In the genomic region with DNA sequence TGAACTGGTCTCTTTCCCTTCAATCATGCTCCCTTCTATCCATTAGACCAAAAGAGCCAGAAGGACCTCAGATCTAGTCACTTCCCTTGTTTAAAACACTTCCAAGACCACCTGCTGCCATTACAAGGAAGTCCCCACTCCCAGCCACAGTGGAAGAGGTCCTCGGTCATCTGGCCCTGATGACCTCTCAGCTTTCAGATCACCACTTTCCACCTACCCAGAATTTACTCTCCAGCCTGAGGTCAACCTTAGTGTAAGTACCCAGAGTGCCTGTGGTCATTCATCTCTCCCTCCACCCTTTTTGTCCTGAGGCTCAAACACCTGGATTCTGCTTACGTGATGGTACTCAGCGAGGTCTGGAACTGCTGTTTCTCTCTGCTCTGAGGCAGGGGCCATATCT, we compare ENCODE assay signal across 22 cellular contexts.
A peak's percentile ranks its signal among the peaks of the same experiment; 100 is the strongest.
DNase-seq lines count a peak whose midpoint lies in the region; ATAC-seq and TF ChIP-seq lines count a peak whose summit lies in the region.
"Had no signal": no experiment of that assay in that cellular context is flagged by ENCODE, and none has a peak within 500 bp of the region (broad histone marks: within the 10 kb centered on the region; RNA-seq: fewer than 3 reads in every experiment).

No MANE protein-coding gene starts in this region.

- no peak overlapping the region for H3K4me2 ChIP-seq in H9 (ENCODE audit: insufficient read depth, insufficient read length, low read length)
- H3K4me2 ChIP-seq in neuronal stem cell (ENCODE audit: insufficient read depth, low read length, poor library complexity, severe bottlenecking), result no peak overlapping the region
- H3K4me2 ChIP-seq: A549; BLaER1 treated with 17β-estradiol and CSF1 and Interleukin-3, amounts not matched to agents 10 nM and 100 nM had no signal

- peaks cover 6 to 12% of the 10 kb centered on the region in 2 experiments for H3K9me3 Mint-ChIP-seq in H9
- H3K9me3 Mint-ChIP-seq: CD4-positive, alpha-beta T cell had no signal

- no peak overlapping the region for H2BK20ac ChIP-seq in H9 (ENCODE audit: low read depth, low read length, poor library complexity, severe bottlenecking)

- H3K27ac Mint-ChIP-seq in H9, result no peak overlapping the region; a peak in 1 of 7 replicates
- H3K27ac Mint-ChIP-seq: CD14-positive monocyte; CD4-positive, alpha-beta T cell; CD8-positive, alpha-beta memory T cell had no signal

- H3K4ac ChIP-seq in H9 (ENCODE audit: low read depth, low read length) (no peak overlapping the region), neuronal stem cell (ENCODE audit: low read length) (no peak overlapping the region)

- TF ChIP-seq CTCF in H9 (conservative IDR thresholded peaks at IDR 0.05) (no peak), coronary artery (IDR thresholded peaks at IDR 0.05) (no peak)

- no peak overlapping the region for H2BK120ac ChIP-seq in H9 (ENCODE audit: low read depth, low read length, poor library complexity, severe bottlenecking)
- no peak overlapping the region for H2BK120ac ChIP-seq in neuronal stem cell (ENCODE audit: low read depth, low read length)

- H3K27me3 Mint-ChIP-seq in H9 (ENCODE audit: low read depth), result peaks cover 35% of the 10 kb centered on the region

- no peak overlapping the region for H3K14ac ChIP-seq in H9 (ENCODE audit: insufficient read depth, low read length)
- no peak overlapping the region for H3K14ac ChIP-seq in neuronal stem cell (ENCODE audit: low read length)

- peaks cover 0 to 4% of the 10 kb centered on the region in 2 experiments; a peak in 1 of 4 replicates for H3K4me1 Mint-ChIP-seq in H9
- H3K4me1 Mint-ChIP-seq: CD8-positive, alpha-beta memory T cell had no signal

- H3K9ac ChIP-seq in H9 (ENCODE audit: extremely low read depth, insufficient read length, low read length) (no peak overlapping the region), neuronal stem cell (ENCODE audit: low read depth, low read length, poor library complexity) (no peak overlapping the region)
- H3K9ac ChIP-seq: BLaER1 treated with 17β-estradiol and CSF1 and Interleukin-3, amounts not matched to agents 10 nM and 100 nM; GM23248 had no signal

- no peak overlapping the region for H3K4me3 Mint-ChIP-seq in H9
- H3K4me3 Mint-ChIP-seq: CD4-positive, alpha-beta T cell; CD8-positive, alpha-beta memory T cell had no signal

- H2AK5ac ChIP-seq in H9 (ENCODE audit: insufficient read length, low read length) (no peak overlapping the region), neuronal stem cell (ENCODE audit: low read depth, low read length) (no peak overlapping the region)

- no peak overlapping the region for H4K5ac ChIP-seq in H9 (ENCODE audit: insufficient read length, low read depth, low read length)

- H3K4me3 ChIP-seq in coronary artery (no peak overlapping the region), neuronal stem cell (ENCODE audit: low read length in 2 of 2) (no peak overlapping the region)
- H3K4me3 ChIP-seq: A549; BLaER1 treated with 17β-estradiol and CSF1 and Interleukin-3, amounts not matched to agents 10 nM and 100 nM; GM23248 had no signal

- peak; percentile 11 for DNase-seq in H9
- peak; percentile 33 for DNase-seq in coronary artery (ENCODE audit: low spot score)
- DNase-seq in neuronal stem cell (ENCODE audit: low spot score), result no peak
- no peak for DNase-seq in NCI-H128 (lab: John Stamatoyannopoulos, UW; ENCODE audit: unreplicated experiment)
- DNase-seq: 8988T; ACHN; AML-193; BE2C; CD4-positive, alpha-beta T cell; CD8-positive, alpha-beta memory T cell; DMS 273 treated with DMSO at 0.1 percent for 48 hours; DMS79; EL; GF-D8; GM23248; H7 had no signal

- ATAC-seq in HG03520 (IDR thresholded peaks at IDR 0.05; ENCODE audit: unreplicated experiment), result no peak
- no peak for ATAC-seq in GM18519 (IDR thresholded peaks at IDR 0.05; ENCODE audit: low FRiP score, unreplicated experiment)
- ATAC-seq: A549, HCT116 had no signal

- no peak overlapping the region for H2AFZ ChIP-seq in H9 (ENCODE audit: low read length)
- no peak overlapping the region for H2AFZ ChIP-seq in neuronal stem cell (ENCODE audit: low read length)
- H2AFZ ChIP-seq: GM23248 had no signal

- H3K9me3 ChIP-seq in H9 (ENCODE audit: control insufficient read depth, low read depth, low read length) (peaks cover 6% of the 10 kb centered on the region), neuronal stem cell (replicated peaks in 1 of 2; ENCODE audit: control insufficient read depth in 2 of 2, insufficient read depth in 1 of 2, low read depth in 1 of 2, low read length in 2 of 2) (peaks cover 0 to 4% of the 10 kb centered on the region in 2 donors)
- H3K9me3 ChIP-seq: BE2C had no signal

- H3K4me1 ChIP-seq in H9 (ENCODE audit: insufficient read depth, low read length) (no peaks in the 10 kb centered on the region), neuronal stem cell (ENCODE audit: control insufficient read depth in 2 of 2, insufficient read depth in 1 of 2, low read depth in 1 of 2, low read length in 2 of 2) (peaks cover 0 to 2% of the 10 kb centered on the region in 2 donors)
- H3K4me1 ChIP-seq: A549, BE2C had no signal

- H4K91ac ChIP-seq in H9 (ENCODE audit: insufficient read length, low read depth, low read length), result no peak overlapping the region
- no peak overlapping the region for H4K91ac ChIP-seq in neuronal stem cell (ENCODE audit: low read depth, low read length, poor library complexity)

- H3K27ac ChIP-seq in H9 (ENCODE audit: insufficient read length, low read depth, low read length), result no peak overlapping the region
- no peak overlapping the region for H3K27ac ChIP-seq in coronary artery
- no peak overlapping the region for H3K27ac ChIP-seq in neuronal stem cell (replicated peaks; ENCODE audit: low read length)
- H3K27ac ChIP-seq: A549; BLaER1 treated with 17β-estradiol and CSF1 and Interleukin-3, amounts not matched to agents 10 nM and 100 nM; GM23248 had no signal

- no peak overlapping the region for H3K56ac ChIP-seq in H9 (ENCODE audit: insufficient read length, low read depth, low read length)

- H2BK5ac ChIP-seq in H9 (ENCODE audit: insufficient read length, low read length) (no peak overlapping the region), neuronal stem cell (ENCODE audit: low read length) (no peak overlapping the region)

- H2BK15ac ChIP-seq in H9 (ENCODE audit: low read depth, low read length), result no peak overlapping the region
- H2BK15ac ChIP-seq in neuronal stem cell (ENCODE audit: low read length), result no peak overlapping the region

- H3T11ph ChIP-seq in H9 (ENCODE audit: low read length), result no peak overlapping the region

- H3K79me2 ChIP-seq in H9 (ENCODE audit: insufficient read depth, low read length), result no peaks in the 10 kb centered on the region

- no CpG with 5 or more reads among the region's 3 CpGs for WGBS in H9 (ENCODE audit: extremely low coverage, insufficient read length, low lambda C conversion rate)
- WGBS in neuronal stem cell (ENCODE audit: extremely low coverage in 2 of 2, insufficient read length in 2 of 2, insufficient replicate concordance in 1 of 2), 2 donors, result no CpG with 5 or more reads among the region's 3 CpGs

- H3K27me3 ChIP-seq in H9 (ENCODE audit: insufficient read depth, low read length) (no peaks in the 10 kb centered on the region), neuronal stem cell (ENCODE audit: control insufficient read depth in 3 of 3, insufficient read depth in 3 of 3, low read depth in 1 of 3, low read length in 3 of 3) (peaks cover 0 to 26% (median 6%) of the 10 kb centered on the region in 3 experiments)

- H2BK12ac ChIP-seq in H9 (ENCODE audit: insufficient read length, low read depth, low read length), result no peak overlapping the region
- H2BK12ac ChIP-seq in neuronal stem cell (ENCODE audit: low read length), result no peak overlapping the region

- H4K20me1 ChIP-seq in H9 (ENCODE audit: control insufficient read depth, insufficient read depth, insufficient read length), result no peaks in the 10 kb centered on the region
- H4K20me1 ChIP-seq: BLaER1 treated with 17β-estradiol and CSF1 and Interleukin-3, amounts not matched to agents 10 nM and 100 nM had no signal

- H3K23ac ChIP-seq in H9 (ENCODE audit: insufficient read length, low read depth, low read length) (no peak overlapping the region), neuronal stem cell (ENCODE audit: low read depth, low read length, poor library complexity) (peak overlapping the region; percentile 11)

- H3K18ac ChIP-seq in H9 (ENCODE audit: insufficient read length, low read depth, low read length) (no peak overlapping the region), neuronal stem cell (ENCODE audit: low read length) (no peak overlapping the region)

- H3K36me3 ChIP-seq in neuronal stem cell (replicated peaks in 1 of 2; ENCODE audit: control insufficient read depth in 2 of 2, insufficient read depth in 2 of 2, low read length in 2 of 2), result no peaks in the 10 kb centered on the region
- H3K36me3 ChIP-seq: BE2C; BLaER1 treated with 17β-estradiol and CSF1 and Interleukin-3, amounts not matched to agents 10 nM and 100 nM had no signal

- no peaks in the 10 kb centered on the region for H3K23me2 ChIP-seq in H9 (ENCODE audit: insufficient read length, low read depth, low read length, poor library complexity, severe bottlenecking)

- H3K36me3 Mint-ChIP-seq in H9 (ENCODE audit: insufficient read depth in 1 of 3, low read depth in 3 of 3), result peaks cover 0 to 5% (median 4%) of the 10 kb centered on the region in 3 experiments; a peak in 2 of 7 replicates
- H3K36me3 Mint-ChIP-seq: CD8-positive, alpha-beta memory T cell had no signal

- no peaks in the 10 kb centered on the region for H3K79me1 ChIP-seq in H9 (ENCODE audit: insufficient read depth, low read depth, low read length, poor library complexity, severe bottlenecking)
- no peaks in the 10 kb centered on the region for H3K79me1 ChIP-seq in neuronal stem cell (ENCODE audit: low read depth, low read length)

- no peak overlapping the region for H4K8ac ChIP-seq in H9 (replicated peaks; ENCODE audit: insufficient read length, low read depth, low read length)
- H4K8ac ChIP-seq in neuronal stem cell (ENCODE audit: low read depth, low read length), result no peak overlapping the region

Comparison
In these comparisons a context has a peak if more than half of its experiments do, and no peak if none do; other contexts are left out.
1. DNase-seq: peak in H9 (single experiment) and coronary artery (single experiment); none in neuronal stem cell (single experiment) and NCI-H128 (single experiment).